In genomic region chr5:177232358-177232757, GRCh38 we compare ENCODE assay signal across 26 cellular contexts.
DNase-seq lines count a peak whose midpoint lies in the region; ATAC-seq, FAIRE-seq and TF ChIP-seq lines count a peak whose summit lies in the region.
"Had no signal": no experiment of that assay in that cellular context is flagged by ENCODE, and none has a peak within 500 bp of the region (broad histone marks: within the 10 kb centered on the region; RNA-seq: fewer than 3 reads in every experiment).

No MANE protein-coding gene starts in this region.

- no peak overlapping the region for H3K4me3 Mint-ChIP-seq in activated T-cell treated with anti-CD3 and anti-CD28 coated beads, Interleukin-2, amount 50 U/mL, for 72 hours
- no peak overlapping the region for H3K4me3 Mint-ChIP-seq in activated B cell treated with CpG ODN at 0.5 μM for 24 hours
- H3K4me3 Mint-ChIP-seq: activated CD4-positive, alpha-beta memory T cell treated with anti-CD3 and anti-CD28 coated beads, Interleukin-2, amount 10 ng/mL, durations not matched to agents 7 days and 5 days; activated naive CD4-positive, alpha-beta T cell treated with anti-CD3 and anti-CD28 coated beads, Interleukin-2, amount 50 U/mL, for 24 hours; activated T-cell treated with anti-CD3 and anti-CD28 coated beads, Interleukin-2, amount 50 U/mL, for 24 hours; H9; natural killer cell; T-cell had no signal

- H4K20me1 ChIP-seq in keratinocyte (ENCODE audit: control insufficient read depth, extremely low read depth, insufficient read depth, low read length) (no peaks in the 10 kb centered on the region), smooth muscle cell (ENCODE audit: low read depth) (peaks cover 94% of the 10 kb centered on the region)

- CTCF ChIA-PET in activated B cell treated with CpG ODN at 0.5 μM for 24 hours (lab: Charles Lee) = no interaction called here

- H3K4me1 ChIP-seq in keratinocyte (ENCODE audit: control insufficient read depth, extremely low read depth, insufficient read depth, low read length) = peaks cover 21% of the 10 kb centered on the region
- H3K4me1 ChIP-seq in smooth muscle cell (ENCODE audit: low read depth) = peaks cover 10% of the 10 kb centered on the region

- FAIRE-seq in keratinocyte (lab: Jason Lieb, UNC) = no peak
- FAIRE-seq: A204.1 had no signal

- DNase-seq in activated T-cell treated with anti-CD3 and anti-CD28 coated beads, Interleukin-2, amount 50 U/mL, for 72 hours = no peak
- DNase-seq in activated T-cell treated with anti-CD3 and anti-CD28 coated beads for 4 hours (no peak), activated B cell treated with CpG ODN at 0.5 μM for 24 hours (no peak), keratinocyte (ENCODE audit: low read depth, low spot score) (no peak), smooth muscle cell (lab: John Stamatoyannopoulos, UW; ENCODE audit: unreplicated experiment) (no peak), GM20000 (ENCODE audit: low spot score) (no peak), cerebellar nuclear complex (lab: John Stamatoyannopoulos, UW) (no peak)
- DNase-seq: activated CD4-positive, alpha-beta memory T cell treated with anti-CD3 and anti-CD28 coated beads, Interleukin-2, amount 10 ng/mL, durations not matched to agents 7 days and 5 days; activated T-cell treated with anti-CD3 and anti-CD28 coated beads, Interleukin-2, amount 50 U/mL, for 24 hours; GDM1; H9; hippocampal formation; islet precursor cell; lower lobe of right lung; natural killer cell; NCI-H187 treated with DMSO at 0.1 percent for 48 hours; NCI-H510A; SHP77; spleen; stimulated activated CD4-positive, alpha-beta T cell treated with anti-CD3 and anti-CD28 coated beads, Interleukin-4, amount 100 ng/mL, for 4 hours; T-cell had no signal

- POLR2A ChIA-PET in activated B cell treated with CpG ODN at 0.5 μM for 24 hours (lab: Charles Lee) = no interaction called here

- TF ChIP-seq CTCF in activated B cell treated with CpG ODN at 0.5 μM for 24 hours (IDR thresholded peaks at IDR 0.05) (no peak), keratinocyte (optimal IDR thresholded peaks at IDR 0.05 in 1 of 3, IDR thresholded peaks at IDR 0.05 in 1 of 3, conservative IDR thresholded peaks at IDR 0.05 in 1 of 3; ENCODE audit: extremely low read depth in 1 of 3, insufficient read depth in 2 of 3, low read length in 3 of 3) (no peak), smooth muscle cell (IDR thresholded peaks at IDR 0.05; ENCODE audit: borderline replicate concordance, insufficient read depth, poor library complexity, severe bottlenecking) (no peak), GM20000 (IDR thresholded peaks at IDR 0.05; ENCODE audit: extremely low read depth, missing control alignments) (no peak)

- H3K27ac Mint-ChIP-seq in activated T-cell treated with anti-CD3 and anti-CD28 coated beads, Interleukin-2, amount 50 U/mL, for 72 hours = peak overlapping the region; percentile 29
- peak overlapping the region; percentile 16 for H3K27ac Mint-ChIP-seq in activated B cell treated with CpG ODN at 0.5 μM for 24 hours
- H3K27ac Mint-ChIP-seq: activated CD4-positive, alpha-beta memory T cell treated with anti-CD3 and anti-CD28 coated beads, Interleukin-2, amount 10 ng/mL, durations not matched to agents 7 days and 5 days; activated naive CD4-positive, alpha-beta T cell treated with anti-CD3 and anti-CD28 coated beads, Interleukin-2, amount 50 U/mL, for 24 hours; natural killer cell; T-cell had no signal

- H3K4me3 ChIP-seq in keratinocyte (ENCODE audit: control insufficient read depth in 2 of 3, extremely low read depth in 1 of 3, insufficient read depth in 2 of 3, low read depth in 1 of 3, low read length in 3 of 3) = no peak overlapping the region
- H3K4me3 ChIP-seq in smooth muscle cell = no peak overlapping the region
- H3K4me3 ChIP-seq: coronary artery, lower lobe of right lung, spleen had no signal

- peaks cover 17% of the 10 kb centered on the region for H3K4me1 Mint-ChIP-seq in activated T-cell treated with anti-CD3 and anti-CD28 coated beads, Interleukin-2, amount 50 U/mL, for 72 hours (ENCODE audit: low read depth)
- peaks cover 12% of the 10 kb centered on the region for H3K4me1 Mint-ChIP-seq in activated B cell treated with CpG ODN at 0.5 μM for 24 hours

- H3K27me3 ChIP-seq in keratinocyte (ENCODE audit: control insufficient read depth, extremely low read depth, insufficient read depth, low read length) (no peaks in the 10 kb centered on the region), smooth muscle cell (ENCODE audit: low read depth) (no peaks in the 10 kb centered on the region)
- H3K27me3 ChIP-seq: foreskin keratinocyte, spleen had no signal

- H3K9me3 Mint-ChIP-seq in activated T-cell treated with anti-CD3 and anti-CD28 coated beads, Interleukin-2, amount 50 U/mL, for 72 hours = no peaks in the 10 kb centered on the region
- no peaks in the 10 kb centered on the region for H3K9me3 Mint-ChIP-seq in activated B cell treated with CpG ODN at 0.5 μM for 24 hours
- H3K9me3 Mint-ChIP-seq: activated CD4-positive, alpha-beta memory T cell treated with anti-CD3 and anti-CD28 coated beads, Interleukin-2, amount 10 ng/mL, durations not matched to agents 7 days and 5 days; activated naive CD4-positive, alpha-beta T cell treated with anti-CD3 and anti-CD28 coated beads, Interleukin-2, amount 50 U/mL, for 24 hours; activated T-cell treated with anti-CD3 and anti-CD28 coated beads, Interleukin-2, amount 50 U/mL, for 24 hours; H9; natural killer cell; T-cell had no signal

- H3K9me1 ChIP-seq in keratinocyte (ENCODE audit: control insufficient read depth, extremely low read depth, insufficient read depth, low read length) = peaks cover 2% of the 10 kb centered on the region

- dilution Hi-C loops in keratinocyte (cut with MboI; ENCODE audit: extremely low pct_ligation_motif_present, low sequenced_read_pairs) = no loop called here

- H3K27ac ChIP-seq in keratinocyte (ENCODE audit: control insufficient read depth, insufficient read depth, low read length) (no peak overlapping the region), smooth muscle cell (ENCODE audit: low read depth) (peak overlapping the region; percentile 88)
- H3K27ac ChIP-seq: coronary artery, foreskin keratinocyte, lower lobe of right lung, spleen had no signal

- H3K79me2 ChIP-seq in keratinocyte (ENCODE audit: control insufficient read depth, insufficient read depth, low read length) (peaks cover 19% of the 10 kb centered on the region), smooth muscle cell (ENCODE audit: low read depth) (peaks cover 87% of the 10 kb centered on the region)

- ATAC-seq in activated T-cell treated with anti-CD3 and anti-CD28 coated beads, Interleukin-2, amount 50 U/mL, for 72 hours (replicated peaks in 1 of 2) = no peak
- ATAC-seq in activated B cell treated with CpG ODN at 0.5 μM for 24 hours (ENCODE audit: low read depth) (no peak), HG02588 (IDR thresholded peaks at IDR 0.05; ENCODE audit: unreplicated experiment) (no peak)
- ATAC-seq: lower lobe of right lung, natural killer cell, T-cell had no signal

- H3K9ac ChIP-seq in keratinocyte (ENCODE audit: control insufficient read depth, extremely low read depth, insufficient read depth, low read length) (no peak overlapping the region), smooth muscle cell (ENCODE audit: low read depth) (no peak overlapping the region)

- H3K27me3 Mint-ChIP-seq in activated T-cell treated with anti-CD3 and anti-CD28 coated beads, Interleukin-2, amount 50 U/mL, for 72 hours (ENCODE audit: low read depth) = no peaks in the 10 kb centered on the region
- H3K27me3 Mint-ChIP-seq in activated B cell treated with CpG ODN at 0.5 μM for 24 hours = no peaks in the 10 kb centered on the region
- H3K27me3 Mint-ChIP-seq: activated CD4-positive, alpha-beta memory T cell treated with anti-CD3 and anti-CD28 coated beads, Interleukin-2, amount 10 ng/mL, durations not matched to agents 7 days and 5 days; activated naive CD4-positive, alpha-beta T cell treated with anti-CD3 and anti-CD28 coated beads, Interleukin-2, amount 50 U/mL, for 24 hours; activated T-cell treated with anti-CD3 and anti-CD28 coated beads, Interleukin-2, amount 50 U/mL, for 24 hours; T-cell had no signal

- H2AFZ ChIP-seq in keratinocyte (ENCODE audit: control insufficient read depth, low read length) = no peak overlapping the region
- H2AFZ ChIP-seq in smooth muscle cell (ENCODE audit: low read depth) = no peak overlapping the region

- H3K36me3 ChIP-seq in keratinocyte (ENCODE audit: control insufficient read depth in 2 of 2, extremely low read depth in 1 of 2, insufficient read depth in 2 of 2, low read length in 2 of 2) (peaks cover 5 to 7% of the 10 kb centered on the region in 2 experiments), smooth muscle cell (ENCODE audit: low read depth) (peaks cover 5% of the 10 kb centered on the region)

- 81% methylated on average over 4 of the region's 4 CpGs for WGBS in smooth muscle cell (ENCODE audit: low lambda C conversion rate)

- H3K36me3 Mint-ChIP-seq in activated T-cell treated with anti-CD3 and anti-CD28 coated beads, Interleukin-2, amount 50 U/mL, for 72 hours (ENCODE audit: insufficient read depth in 2 of 2) = peaks cover 5 to 14% of the 10 kb centered on the region in 2 donors
- peaks cover 61% of the 10 kb centered on the region for H3K36me3 Mint-ChIP-seq in activated B cell treated with CpG ODN at 0.5 μM for 24 hours (ENCODE audit: low read depth)
- H3K36me3 Mint-ChIP-seq: natural killer cell had no signal

- H3K9me3 ChIP-seq in keratinocyte (ENCODE audit: control insufficient read depth, low read depth, low read length) (no peaks in the 10 kb centered on the region), smooth muscle cell (replicated peaks; ENCODE audit: low read depth) (no peaks in the 10 kb centered on the region)
- H3K9me3 ChIP-seq: lower lobe of right lung, spleen had no signal

- H3F3A ChIP-seq in smooth muscle cell (ENCODE audit: low read depth) = no peaks in the 10 kb centered on the region

- H3K4me2 ChIP-seq in keratinocyte (ENCODE audit: control insufficient read depth, extremely low read depth, insufficient read depth, low read depth, low read length) (peak overlapping the region; percentile 62), smooth muscle cell (peak overlapping the region; percentile 52)

- intact Hi-C loops in activated B cell treated with CpG ODN at 0.5 μM for 24 hours (cut with micrococcal nuclease) = no loop called here
